1 cellular context compared by ENCODE assay signal in the genomic region with DNA sequence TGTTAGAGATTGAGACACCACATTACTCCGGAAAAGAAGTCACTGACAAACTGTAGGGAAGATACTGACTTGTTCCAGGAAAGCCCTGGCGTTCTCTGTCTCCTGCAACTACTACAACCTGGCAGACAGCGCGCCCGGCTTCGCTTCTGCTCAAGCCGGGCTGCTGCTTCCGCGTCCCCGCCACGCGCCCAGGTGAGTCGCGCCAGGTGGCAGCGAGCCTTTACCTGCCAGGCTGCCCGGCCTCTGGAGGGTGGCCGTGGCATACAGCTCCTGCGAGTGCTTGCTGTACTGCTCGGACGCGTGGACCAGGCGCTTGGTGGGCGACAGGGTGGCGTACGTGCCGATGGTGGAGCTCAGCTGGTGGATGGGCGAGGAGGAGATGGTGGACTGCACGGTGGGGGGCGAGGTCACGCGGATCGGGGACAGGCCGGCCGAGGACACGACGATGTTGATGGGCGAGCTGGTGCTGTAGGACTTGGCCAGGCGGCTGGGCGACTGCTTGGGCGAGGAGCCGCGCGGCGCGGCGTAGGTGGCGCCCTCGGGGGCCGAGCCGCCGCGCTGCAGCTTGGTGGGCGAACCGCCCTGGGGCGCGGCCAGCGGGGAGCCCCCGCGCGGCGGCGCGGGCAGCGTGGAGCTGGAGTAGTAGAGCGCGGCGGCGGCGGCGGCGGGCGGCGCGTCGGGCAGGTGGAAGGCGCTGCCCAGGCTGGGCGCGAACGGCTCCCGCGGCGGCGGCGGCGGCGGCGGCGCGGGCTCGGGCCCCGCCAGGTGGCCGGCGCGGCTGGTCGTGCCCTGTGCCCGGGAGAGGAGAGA.
A peak's percentile ranks its signal among the peaks of the same experiment; 100 is the strongest.
TF ChIP-seq lines count a peak whose summit lies in the region.

No MANE protein-coding gene starts in this region.

TF ChIP-seq in HepG2, 621 proteins besides CTCF, POLR2A, EP300 and RAD21 (continued from another document):
- TF ChIP-seq, protein P1, sequence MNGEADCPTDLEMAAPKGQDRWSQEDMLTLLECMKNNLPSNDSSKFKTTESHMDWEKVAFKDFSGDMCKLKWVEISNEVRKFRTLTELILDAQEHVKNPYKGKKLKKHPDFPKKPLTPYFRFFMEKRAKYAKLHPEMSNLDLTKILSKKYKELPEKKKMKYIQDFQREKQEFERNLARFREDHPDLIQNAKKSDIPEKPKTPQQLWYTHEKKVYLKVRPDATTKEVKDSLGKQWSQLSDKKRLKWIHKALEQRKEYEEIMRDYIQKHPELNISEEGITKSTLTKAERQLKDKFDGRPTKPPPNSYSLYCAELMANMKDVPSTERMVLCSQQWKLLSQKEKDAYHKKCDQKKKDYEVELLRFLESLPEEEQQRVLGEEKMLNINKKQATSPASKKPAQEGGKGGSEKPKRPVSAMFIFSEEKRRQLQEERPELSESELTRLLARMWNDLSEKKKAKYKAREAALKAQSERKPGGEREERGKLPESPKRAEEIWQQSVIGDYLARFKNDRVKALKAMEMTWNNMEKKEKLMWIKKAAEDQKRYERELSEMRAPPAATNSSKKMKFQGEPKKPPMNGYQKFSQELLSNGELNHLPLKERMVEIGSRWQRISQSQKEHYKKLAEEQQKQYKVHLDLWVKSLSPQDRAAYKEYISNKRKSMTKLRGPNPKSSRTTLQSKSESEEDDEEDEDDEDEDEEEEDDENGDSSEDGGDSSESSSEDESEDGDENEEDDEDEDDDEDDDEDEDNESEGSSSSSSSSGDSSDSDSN (CRISPR knock-in tag; IDR thresholded peaks at IDR 0.05), result peak; percentile 23; the same call in 1 of the 2 replicates
- TF ChIP-seq ZNF3 (CRISPR knock-in tag; IDR thresholded peaks at IDR 0.05), result no peak
- TF ChIP-seq, protein P2, sequence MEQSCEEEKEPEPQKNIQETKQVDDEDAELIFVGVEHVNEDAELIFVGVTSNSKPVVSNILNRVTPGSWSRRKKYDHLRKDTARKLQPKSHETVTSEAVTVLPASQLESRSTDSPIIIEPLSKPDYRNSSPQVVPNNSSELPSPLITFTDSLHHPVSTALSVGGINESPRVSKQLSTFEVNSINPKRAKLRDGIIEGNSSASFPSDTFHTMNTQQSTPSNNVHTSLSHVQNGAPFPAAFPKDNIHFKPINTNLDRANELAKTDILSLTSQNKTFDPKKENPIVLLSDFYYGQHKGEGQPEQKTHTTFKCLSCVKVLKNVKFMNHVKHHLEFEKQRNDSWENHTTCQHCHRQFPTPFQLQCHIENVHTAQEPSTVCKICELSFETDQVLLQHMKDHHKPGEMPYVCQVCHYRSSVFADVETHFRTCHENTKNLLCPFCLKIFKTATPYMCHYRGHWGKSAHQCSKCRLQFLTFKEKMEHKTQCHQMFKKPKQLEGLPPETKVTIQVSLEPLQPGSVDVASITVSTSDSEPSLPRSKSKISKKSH (CRISPR knock-in tag; IDR thresholded peaks at IDR 0.05; ENCODE audit: borderline replicate concordance), result 0 out of 2 replicates have a peak, but pooled peaks have one; percentile 24
- TF ChIP-seq, protein P3, sequence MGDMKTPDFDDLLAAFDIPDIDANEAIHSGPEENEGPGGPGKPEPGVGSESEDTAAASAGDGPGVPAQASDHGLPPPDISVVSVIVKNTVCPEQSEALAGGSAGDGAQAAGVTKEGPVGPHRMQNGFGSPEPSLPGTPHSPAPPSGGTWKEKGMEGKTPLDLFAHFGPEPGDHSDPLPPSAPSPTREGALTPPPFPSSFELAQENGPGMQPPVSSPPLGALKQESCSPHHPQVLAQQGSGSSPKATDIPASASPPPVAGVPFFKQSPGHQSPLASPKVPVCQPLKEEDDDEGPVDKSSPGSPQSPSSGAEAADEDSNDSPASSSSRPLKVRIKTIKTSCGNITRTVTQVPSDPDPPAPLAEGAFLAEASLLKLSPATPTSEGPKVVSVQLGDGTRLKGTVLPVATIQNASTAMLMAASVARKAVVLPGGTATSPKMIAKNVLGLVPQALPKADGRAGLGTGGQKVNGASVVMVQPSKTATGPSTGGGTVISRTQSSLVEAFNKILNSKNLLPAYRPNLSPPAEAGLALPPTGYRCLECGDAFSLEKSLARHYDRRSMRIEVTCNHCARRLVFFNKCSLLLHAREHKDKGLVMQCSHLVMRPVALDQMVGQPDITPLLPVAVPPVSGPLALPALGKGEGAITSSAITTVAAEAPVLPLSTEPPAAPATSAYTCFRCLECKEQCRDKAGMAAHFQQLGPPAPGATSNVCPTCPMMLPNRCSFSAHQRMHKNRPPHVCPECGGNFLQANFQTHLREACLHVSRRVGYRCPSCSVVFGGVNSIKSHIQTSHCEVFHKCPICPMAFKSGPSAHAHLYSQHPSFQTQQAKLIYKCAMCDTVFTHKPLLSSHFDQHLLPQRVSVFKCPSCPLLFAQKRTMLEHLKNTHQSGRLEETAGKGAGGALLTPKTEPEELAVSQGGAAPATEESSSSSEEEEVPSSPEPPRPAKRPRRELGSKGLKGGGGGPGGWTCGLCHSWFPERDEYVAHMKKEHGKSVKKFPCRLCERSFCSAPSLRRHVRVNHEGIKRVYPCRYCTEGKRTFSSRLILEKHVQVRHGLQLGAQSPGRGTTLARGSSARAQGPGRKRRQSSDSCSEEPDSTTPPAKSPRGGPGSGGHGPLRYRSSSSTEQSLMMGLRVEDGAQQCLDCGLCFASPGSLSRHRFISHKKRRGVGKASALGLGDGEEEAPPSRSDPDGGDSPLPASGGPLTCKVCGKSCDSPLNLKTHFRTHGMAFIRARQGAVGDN (CRISPR knock-in tag; IDR thresholded peaks at IDR 0.05), result peak; percentile 40
- no peak for TF ChIP-seq ARNTL (CRISPR knock-in tag; IDR thresholded peaks at IDR 0.05)
- no peak for TF ChIP-seq ZSCAN20 (CRISPR knock-in tag; IDR thresholded peaks at IDR 0.05; ENCODE audit: borderline replicate concordance)
- TF ChIP-seq, protein P4, sequence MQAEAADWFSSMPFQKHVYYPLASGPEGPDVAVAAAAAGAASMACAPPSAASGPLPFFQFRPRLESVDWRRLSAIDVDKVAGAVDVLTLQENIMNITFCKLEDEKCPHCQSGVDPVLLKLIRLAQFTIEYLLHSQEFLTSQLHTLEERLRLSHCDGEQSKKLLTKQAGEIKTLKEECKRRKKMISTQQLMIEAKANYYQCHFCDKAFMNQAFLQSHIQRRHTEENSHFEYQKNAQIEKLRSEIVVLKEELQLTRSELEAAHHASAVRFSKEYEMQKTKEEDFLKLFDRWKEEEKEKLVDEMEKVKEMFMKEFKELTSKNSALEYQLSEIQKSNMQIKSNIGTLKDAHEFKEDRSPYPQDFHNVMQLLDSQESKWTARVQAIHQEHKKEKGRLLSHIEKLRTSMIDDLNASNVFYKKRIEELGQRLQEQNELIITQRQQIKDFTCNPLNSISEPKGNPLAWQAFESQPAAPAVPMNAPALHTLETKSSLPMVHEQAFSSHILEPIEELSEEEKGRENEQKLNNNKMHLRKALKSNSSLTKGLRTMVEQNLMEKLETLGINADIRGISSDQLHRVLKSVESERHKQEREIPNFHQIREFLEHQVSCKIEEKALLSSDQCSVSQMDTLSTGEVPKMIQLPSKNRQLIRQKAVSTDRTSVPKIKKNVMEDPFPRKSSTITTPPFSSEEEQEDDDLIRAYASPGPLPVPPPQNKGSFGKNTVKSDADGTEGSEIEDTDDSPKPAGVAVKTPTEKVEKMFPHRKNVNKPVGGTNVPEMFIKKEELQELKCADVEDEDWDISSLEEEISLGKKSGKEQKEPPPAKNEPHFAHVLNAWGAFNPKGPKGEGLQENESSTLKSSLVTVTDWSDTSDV (CRISPR knock-in tag; IDR thresholded peaks at IDR 0.05), result 0 out of 2 replicates have a peak, but pooled peaks have one; percentile 45
- TF ChIP-seq RFX3 (CRISPR knock-in tag; IDR thresholded peaks at IDR 0.05), result no peak
- TF ChIP-seq NFIB (CRISPR knock-in tag; IDR thresholded peaks at IDR 0.05; ENCODE audit: borderline replicate concordance), result no peak
- TF ChIP-seq MYC (CRISPR knock-in tag; IDR thresholded peaks at IDR 0.05; ENCODE audit: borderline replicate concordance), result no peak
- TF ChIP-seq, protein P5, sequence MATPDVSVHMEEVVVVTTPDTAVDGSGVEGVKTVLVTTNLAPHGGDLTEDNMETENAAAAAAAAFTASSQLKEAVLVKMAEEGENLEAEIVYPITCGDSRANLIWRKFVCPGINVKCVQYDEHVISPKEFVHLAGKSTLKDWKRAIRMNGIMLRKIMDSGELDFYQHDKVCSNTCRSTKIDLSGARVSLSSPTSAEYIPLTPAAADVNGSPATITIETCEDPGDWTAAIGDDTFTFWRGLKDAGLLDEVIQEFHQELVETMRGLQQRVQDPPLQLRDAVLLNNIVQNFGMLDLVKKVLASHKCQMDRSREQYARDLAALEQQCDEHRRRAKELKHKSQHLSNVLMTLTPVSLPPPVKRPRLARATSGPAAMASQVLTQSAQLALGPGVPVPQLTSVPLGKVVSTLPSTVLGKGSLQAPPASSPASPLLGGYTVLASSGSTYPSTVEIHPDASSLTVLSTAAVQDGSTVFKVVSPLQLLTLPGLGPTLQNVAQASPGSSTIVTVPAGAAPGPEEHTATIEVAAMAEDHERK (CRISPR knock-in tag; IDR thresholded peaks at IDR 0.05; ENCODE audit: low read depth), result no peak
- TF ChIP-seq ZNF777 (CRISPR knock-in tag; IDR thresholded peaks at IDR 0.05), result peak; percentile 65
- peak; percentile 57; the same call in 1 of the 2 replicates for TF ChIP-seq EZH2 (conservative IDR thresholded peaks at IDR 0.05; ENCODE audit: low read depth, low read length)
- TF ChIP-seq, protein P6, sequence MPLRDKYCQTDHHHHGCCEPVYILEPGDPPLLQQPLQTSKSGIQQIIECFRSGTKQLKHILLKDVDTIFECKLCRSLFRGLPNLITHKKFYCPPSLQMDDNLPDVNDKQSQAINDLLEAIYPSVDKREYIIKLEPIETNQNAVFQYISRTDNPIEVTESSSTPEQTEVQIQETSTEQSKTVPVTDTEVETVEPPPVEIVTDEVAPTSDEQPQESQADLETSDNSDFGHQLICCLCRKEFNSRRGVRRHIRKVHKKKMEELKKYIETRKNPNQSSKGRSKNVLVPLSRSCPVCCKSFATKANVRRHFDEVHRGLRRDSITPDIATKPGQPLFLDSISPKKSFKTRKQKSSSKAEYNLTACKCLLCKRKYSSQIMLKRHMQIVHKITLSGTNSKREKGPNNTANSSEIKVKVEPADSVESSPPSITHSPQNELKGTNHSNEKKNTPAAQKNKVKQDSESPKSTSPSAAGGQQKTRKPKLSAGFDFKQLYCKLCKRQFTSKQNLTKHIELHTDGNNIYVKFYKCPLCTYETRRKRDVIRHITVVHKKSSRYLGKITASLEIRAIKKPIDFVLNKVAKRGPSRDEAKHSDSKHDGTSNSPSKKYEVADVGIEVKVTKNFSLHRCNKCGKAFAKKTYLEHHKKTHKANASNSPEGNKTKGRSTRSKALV (CRISPR knock-in tag; IDR thresholded peaks at IDR 0.05), result peak; percentile 71
- TF ChIP-seq KDM5A (IDR thresholded peaks at IDR 0.05; ENCODE audit: borderline replicate concordance, low read length), result no peak
- TF ChIP-seq MAF1 (CRISPR knock-in tag; IDR thresholded peaks at IDR 0.05; ENCODE audit: borderline replicate concordance), result no peak
- TF ChIP-seq ZNF768 (CRISPR knock-in tag; IDR thresholded peaks at IDR 0.05), result peak; percentile 25; the same call in 1 of the 2 replicates
- no peak for TF ChIP-seq ZFP36L2 (CRISPR knock-in tag; IDR thresholded peaks at IDR 0.05)
- TF ChIP-seq, protein P7, sequence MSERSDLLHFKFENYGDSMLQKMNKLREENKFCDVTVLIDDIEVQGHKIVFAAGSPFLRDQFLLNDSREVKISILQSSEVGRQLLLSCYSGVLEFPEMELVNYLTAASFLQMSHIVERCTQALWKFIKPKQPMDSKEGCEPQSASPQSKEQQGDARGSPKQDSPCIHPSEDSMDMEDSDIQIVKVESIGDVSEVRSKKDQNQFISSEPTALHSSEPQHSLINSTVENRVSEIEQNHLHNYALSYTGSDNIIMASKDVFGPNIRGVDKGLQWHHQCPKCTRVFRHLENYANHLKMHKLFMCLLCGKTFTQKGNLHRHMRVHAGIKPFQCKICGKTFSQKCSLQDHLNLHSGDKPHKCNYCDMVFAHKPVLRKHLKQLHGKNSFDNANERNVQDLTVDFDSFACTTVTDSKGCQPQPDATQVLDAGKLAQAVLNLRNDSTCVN (CRISPR knock-in tag; IDR thresholded peaks at IDR 0.05; ENCODE audit: borderline replicate concordance), result no peak
- TF ChIP-seq ZNF644 (CRISPR knock-in tag; IDR thresholded peaks at IDR 0.05; ENCODE audit: low read depth), result no peak
